ENCODE assay signal across 8 cellular contexts in the genomic region with DNA sequence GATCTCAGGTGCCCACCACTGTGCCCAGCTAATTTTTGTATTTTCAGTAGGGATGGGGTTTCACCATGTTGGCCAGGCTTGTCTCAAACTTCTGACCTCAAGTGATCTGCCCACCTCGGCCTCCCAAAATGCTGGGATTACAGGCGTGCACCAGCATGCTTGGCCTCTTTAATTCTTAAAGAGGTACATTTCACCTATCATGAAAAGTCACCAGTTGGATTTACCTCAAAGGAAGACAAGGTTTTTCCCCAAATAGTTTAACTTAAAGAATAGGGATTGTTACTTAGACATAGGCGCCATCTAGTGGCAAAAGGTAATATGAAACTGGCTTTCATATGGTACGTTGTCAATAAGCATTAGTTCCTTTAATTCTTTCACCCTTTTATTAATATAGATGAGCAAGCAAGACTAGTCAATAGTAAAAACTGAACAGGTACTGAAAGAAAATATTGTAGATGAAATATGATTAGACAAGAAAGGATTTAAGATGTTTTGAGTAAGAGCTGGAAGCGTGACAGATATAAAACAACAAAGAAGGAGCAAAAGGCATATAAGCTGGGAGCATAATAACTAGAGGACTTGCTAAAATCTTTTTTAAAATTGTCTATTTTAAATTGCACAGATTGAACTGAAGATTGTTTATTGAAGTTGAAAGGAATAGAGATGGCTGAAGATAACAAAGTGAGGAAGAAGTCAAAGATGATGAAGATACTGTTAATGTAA. TPM values are rescaled to one million over a fixed set of nuclear protein-coding genes. Genes with fewer than 3 reads are reported as not detected.
DNase-seq lines count a peak whose midpoint lies in the region; ATAC-seq, FAIRE-seq and TF ChIP-seq lines count a peak whose summit lies in the region.

No MANE protein-coding gene starts in this region.

- H3K27ac ChIP-seq in astrocyte (ENCODE audit: low read depth, low read length), result no peak overlapping the region
- no peak overlapping the region for H3K27ac ChIP-seq in transverse colon
- H3K27ac ChIP-seq in effector memory CD4-positive, alpha-beta T cell (ENCODE audit: insufficient read depth, low read length, poor library complexity, severe bottlenecking), result no peak overlapping the region

- H4K20me1 ChIP-seq in astrocyte (ENCODE audit: insufficient read depth, low read length), result no peaks in the 10 kb centered on the region

- H3K4me1 ChIP-seq in astrocyte (ENCODE audit: insufficient read depth, low read length) (no peaks in the 10 kb centered on the region), transverse colon (no peaks in the 10 kb centered on the region)
- H3K4me1 ChIP-seq in effector memory CD4-positive, alpha-beta T cell (ENCODE audit: control insufficient read depth, insufficient read depth, low read length, poor library complexity, severe bottlenecking), result no peaks in the 10 kb centered on the region

- no peak overlapping the region for H3K4me3 ChIP-seq in astrocyte (ENCODE audit: insufficient read depth, low read depth, low read length)
- H3K4me3 ChIP-seq in kidney epithelial cell (ENCODE audit: low read depth, low read length), result no peak overlapping the region
- H3K4me3 ChIP-seq in transverse colon, result no peak overlapping the region
- H3K4me3 ChIP-seq in effector memory CD4-positive, alpha-beta T cell (ENCODE audit: insufficient read depth, low read depth, low read length, poor library complexity, severe bottlenecking), result no peak overlapping the region

- no peaks in the 10 kb centered on the region for H3K9me3 ChIP-seq in astrocyte (ENCODE audit: insufficient read depth, low read depth, low read length)
- peaks cover 0 to 6% of the 10 kb centered on the region in 2 donors for H3K9me3 ChIP-seq in transverse colon
- no peaks in the 10 kb centered on the region for H3K9me3 ChIP-seq in effector memory CD4-positive, alpha-beta T cell (ENCODE audit: control insufficient read depth, low read length)

- no peaks in the 10 kb centered on the region for H3K79me2 ChIP-seq in astrocyte (ENCODE audit: insufficient read depth, low read length)

- FAIRE-seq in astrocyte (lab: Jason Lieb, UNC), result peak; percentile 89

- intact Hi-C loops in transverse colon (cut with DNase I; ENCODE audit: low total_unique reads), result loop anchor here (5.0 kb wide), 1 partner anchor 51 kb away; no protein-coding TSS in a partner anchor

- H3K4me2 ChIP-seq in astrocyte (ENCODE audit: low read length), result no peak overlapping the region

- TF ChIP-seq POLR2A in transverse colon (IDR thresholded peaks at IDR 0.05), result no peak

- H3K36me3 Mint-ChIP-seq in astrocyte (ENCODE audit: low read depth, unreplicated experiment), result no peaks in the 10 kb centered on the region

- no peaks in the 10 kb centered on the region for H3K4me1 Mint-ChIP-seq in astrocyte (ENCODE audit: low read depth, unreplicated experiment)

- H3K36me3 ChIP-seq in astrocyte (ENCODE audit: insufficient read depth, low read length), result no peaks in the 10 kb centered on the region
- no peaks in the 10 kb centered on the region for H3K36me3 ChIP-seq in kidney epithelial cell (ENCODE audit: control insufficient read depth, insufficient read depth, low read length)
- H3K36me3 ChIP-seq in transverse colon, result no peaks in the 10 kb centered on the region
- no peaks in the 10 kb centered on the region for H3K36me3 ChIP-seq in effector memory CD4-positive, alpha-beta T cell (ENCODE audit: control insufficient read depth, insufficient read depth, low read length)

- H3K4me3 Mint-ChIP-seq in astrocyte (ENCODE audit: unreplicated experiment), result no peak overlapping the region

- no peak overlapping the region for H3K27ac Mint-ChIP-seq in astrocyte (ENCODE audit: unreplicated experiment)

- H3K27me3 ChIP-seq in astrocyte (ENCODE audit: insufficient read depth, low read length), result no peaks in the 10 kb centered on the region
- no peaks in the 10 kb centered on the region for H3K27me3 ChIP-seq in kidney epithelial cell (ENCODE audit: control insufficient read depth, insufficient read depth, low read length)
- no peaks in the 10 kb centered on the region for H3K27me3 ChIP-seq in transverse colon
- no peaks in the 10 kb centered on the region for H3K27me3 ChIP-seq in effector memory CD4-positive, alpha-beta T cell (replicated peaks; ENCODE audit: control insufficient read depth, insufficient read depth, low read length, poor library complexity, severe bottlenecking)

- in situ Hi-C loops in transverse colon (cut with MboI; ENCODE audit: low pct_ligation_motif_present in 1 of 4, low pct_unique_long_range_greater_than_20kb in 1 of 4, low sequenced_read_pairs in 3 of 4), result loop anchor here in 2 of 4 donors (10.0 kb wide), 1 partner anchor 48 kb away; no protein-coding TSS in a partner anchor

- 48% methylated on average over 4 to 5 of the region's 5 CpGs for WGBS in transverse colon (ENCODE audit: low coverage in 1 of 2), 2 donors

- no peaks in the 10 kb centered on the region for H3K27me3 Mint-ChIP-seq in astrocyte (ENCODE audit: low read depth, unreplicated experiment)

- DNase-seq in DMS79 (lab: John Stamatoyannopoulos, UW) (peak; percentile 6), NCI-H345 treated with DMSO at 0.1 percent for 48 hours (lab: John Stamatoyannopoulos, UW; ENCODE audit: unreplicated experiment) (peak; percentile 48), astrocyte (ENCODE audit: low read depth) (peak; percentile 30), kidney epithelial cell (ENCODE audit: low read depth) (peak; percentile 18), transverse colon (no peak)
- DNase-seq in effector memory CD4-positive, alpha-beta T cell, result no peak

- TF ChIP-seq CTCF in astrocyte (IDR thresholded peaks at IDR 0.05; ENCODE audit: insufficient read depth, low read depth, low read length) (peak; percentile 62), kidney epithelial cell (IDR thresholded peaks at IDR 0.05; ENCODE audit: insufficient read depth, low read length, poor library complexity, severe bottlenecking) (peak; percentile 44), transverse colon (IDR thresholded peaks at IDR 0.05) (peak; percentile 55 to 78 (median 71))

- H3K9me3 Mint-ChIP-seq in astrocyte (ENCODE audit: unreplicated experiment), result no peaks in the 10 kb centered on the region

- no peak overlapping the region for H3K9ac ChIP-seq in astrocyte (ENCODE audit: low read length)

- TF ChIP-seq EP300 in transverse colon (IDR thresholded peaks at IDR 0.05; ENCODE audit: low read depth), result no peak

- no peak overlapping the region for H2AFZ ChIP-seq in astrocyte (ENCODE audit: low read depth, low read length)

- ATAC-seq in GM19035 (IDR thresholded peaks at IDR 0.05; ENCODE audit: unreplicated experiment), result peak; percentile 76
- ATAC-seq in HG03378 (IDR thresholded peaks at IDR 0.05; ENCODE audit: unreplicated experiment), result peak; percentile 86

RNA-seq across cellular contexts. Expression of gene PSMD14, which starts 35.0 kb away (rescaled TPM):
- total RNA-seq in astrocyte (81.5 and 86.0 TPM in 2 replicates), kidney epithelial cell (96.1 and 109 TPM in 2 replicates), transverse colon (10 to 100 TPM in 3 of 4 donors, 1 to 10 TPM in 1; 5.2 to 30.1 (median 22.6) TPM)

Comparison
In these comparisons a context has a peak if more than half of its experiments do, and no peak if none do; other contexts are left out.
1. DNase-seq: peak in DMS79 (single experiment), NCI-H345 treated with DMSO at 0.1 percent for 48 hours (single experiment), astrocyte (single experiment) and kidney epithelial cell (single experiment); none in transverse colon (single experiment) and effector memory CD4-positive, alpha-beta T cell (0 of 3).
2. Peak in every context shown above with its lines, with median percentiles within 50 percentile points of each other: CTCF ChIP-seq.